ENCODE assay signal across 14 cellular contexts in the genomic region with DNA sequence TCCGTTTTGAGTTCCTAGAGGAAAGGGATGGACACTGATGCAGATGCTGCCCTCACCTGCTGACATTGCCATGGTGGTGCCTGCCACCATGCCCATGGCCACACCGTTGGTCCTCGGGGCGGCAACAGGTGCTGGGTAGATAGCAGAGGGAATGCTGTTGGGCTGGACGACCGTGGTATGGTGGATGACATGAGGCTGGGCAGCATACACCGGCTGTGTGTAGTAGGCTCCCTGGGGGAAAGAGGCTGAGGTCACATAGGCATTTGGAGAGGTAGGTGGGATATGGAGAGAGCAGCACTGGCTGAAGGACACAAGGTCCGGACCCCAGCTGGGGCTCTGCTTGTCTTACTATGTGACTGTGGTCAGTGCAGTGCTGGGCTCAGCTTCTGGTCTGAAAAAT.
"Had no signal": no experiment of that assay in that cellular context is flagged by ENCODE, and none has a peak within 500 bp of the region (broad histone marks: within the 10 kb centered on the region; RNA-seq: fewer than 3 reads in every experiment).

No MANE protein-coding gene starts in this region.

- ATAC-seq: esophagus mucosa, gastrocnemius medialis, left lung, right cardiac atrium had no signal

- H3K27me3 Mint-ChIP-seq: activated naive CD8-positive, alpha-beta T cell had no signal

- H3K4me1 ChIP-seq: prostate gland had no signal

- H3K36me3 ChIP-seq: neural progenitor cell, prostate gland had no signal

- H3K9ac ChIP-seq: neural progenitor cell had no signal

- H3K4me3 ChIP-seq: gastrocnemius medialis, left lung, neural progenitor cell, prostate gland, SK-N-MC, skin epidermis had no signal

- H3K9me3 ChIP-seq: gastrocnemius medialis, left lung, prostate gland had no signal

- H3K27ac ChIP-seq: gastrocnemius medialis, left lung, neural progenitor cell, prostate gland, SK-N-MC, skin epidermis, VCaP had no signal

- H3K4me2 ChIP-seq: neural progenitor cell had no signal

- DNase-seq: activated CD4-positive, alpha-beta T cell treated with anti-CD3 and anti-CD28 coated beads, Interleukin-2, amount 50 U/mL, for 1 hour; activated CD4-positive, CD25-positive, alpha-beta regulatory T cell treated with anti-CD3 and anti-CD28 coated beads, Interleukin-2, amount 50 U/mL, for 72 hours; amygdala; gastrocnemius medialis; left lung; right cardiac atrium; stimulated activated CD4-positive, alpha-beta T cell treated with anti-CD3 and anti-CD28 coated beads, Interleukin-2, amount 100 ng/mL, for 48 hours had no signal

- H3K27me3 ChIP-seq: gastrocnemius medialis, left lung, neural progenitor cell had no signal

- H2AFZ ChIP-seq: neural progenitor cell had no signal

- H3K27ac Mint-ChIP-seq: activated naive CD8-positive, alpha-beta T cell; neural progenitor cell had no signal

- H3K9me3 Mint-ChIP-seq: neural progenitor cell had no signal

- H3K4me3 Mint-ChIP-seq: activated naive CD8-positive, alpha-beta T cell; neural progenitor cell had no signal
